In genomic region chr1:172137703-172138102, GRCh38 we compare ENCODE assay signal across 19 cellular contexts.
"Had no signal": no experiment of that assay in that cellular context is flagged by ENCODE, and none has a peak within 500 bp of the region (broad histone marks: within the 10 kb centered on the region; RNA-seq: fewer than 3 reads in every experiment).

No MANE protein-coding gene starts in this region.

- H3K4me3 ChIP-seq: lung, prostate gland, right lobe of liver, vagina had no signal

- H3K4me1 ChIP-seq: prostate gland, right lobe of liver had no signal

- DNase-seq: activated CD4-positive, alpha-beta T cell treated with anti-CD3 and anti-CD28 coated beads for 36 hours; activated CD8-positive, alpha-beta T cell treated with anti-CD3 and anti-CD28 coated beads, Interleukin-2, amount 10 ng/mL, durations not matched to agents 7 days and 5 days; activated naive CD4-positive, alpha-beta T cell treated with anti-CD3 and anti-CD28 coated beads for 36 hours; caudate nucleus; cortex of kidney; effector CD8-positive, alpha-beta T cell; immature natural killer cell; left cardiac atrium; naive thymus-derived CD8-positive, alpha-beta T cell; nucleus accumbens; right lobe of liver; stimulated activated CD4-positive, alpha-beta T cell treated with anti-CD3 and anti-CD28 coated beads, Interleukin-4, amount 100 ng/mL, for 24 hours; T-cell had no signal

- H3K27me3 ChIP-seq: right lobe of liver, vagina had no signal

- H3K36me3 ChIP-seq: prostate gland, right lobe of liver, vagina had no signal

- H3K27ac ChIP-seq: epithelial cell of prostate, prostate gland, right lobe of liver, VCaP had no signal

- ATAC-seq: activated CD4-positive, alpha-beta T cell treated with anti-CD3 and anti-CD28 coated beads for 36 hours; activated CD8-positive, alpha-beta T cell treated with anti-CD3 and anti-CD28 coated beads, Interleukin-2, amount 10 ng/mL, durations not matched to agents 7 days and 5 days; activated T-helper 17 cell treated with anti-CD3 and anti-CD28 coated beads, Interleukin-2, amount 50 U/mL, for 72 hours; naive thymus-derived CD8-positive, alpha-beta T cell; right lobe of liver; T-cell had no signal

- H3K9me3 ChIP-seq: prostate gland, right lobe of liver, vagina had no signal
